Comparison of ENCODE assay signal across 16 cellular contexts in genomic region chr12:125140239-125140917, GRCh38. TPM values are rescaled to one million over a fixed set of nuclear protein-coding genes. Genes with fewer than 3 reads are reported as not detected.
A peak's percentile ranks its signal among the peaks of the same experiment; 100 is the strongest.
DNase-seq lines count a peak whose midpoint lies in the region; ATAC-seq and TF ChIP-seq lines count a peak whose summit lies in the region.
"Had no signal": no experiment of that assay in that cellular context is flagged by ENCODE, and none has a peak within 500 bp of the region (broad histone marks: within the 10 kb centered on the region; RNA-seq: fewer than 3 reads in every experiment).

No MANE protein-coding gene starts in this region.

- no peak overlapping the region for H2AFZ ChIP-seq in fibroblast of lung (ENCODE audit: low read length)

- H3K36me3 ChIP-seq in fibroblast of lung (ENCODE audit: control insufficient read depth, insufficient read depth, low read length) (peaks cover 6% of the 10 kb centered on the region), skeletal muscle satellite cell (ENCODE audit: insufficient read depth, low read length) (peaks cover 8% of the 10 kb centered on the region)

- H3K4me2 ChIP-seq in fibroblast of lung (ENCODE audit: extremely low read depth, insufficient read depth, low read length) = peak overlapping the region; percentile 19
- H3K4me2 ChIP-seq in skeletal muscle satellite cell (ENCODE audit: low read length) = peak overlapping the region; percentile 38

- H3K9me3 ChIP-seq in fibroblast of lung (ENCODE audit: control insufficient read depth, insufficient read depth, low read depth, low read length) (no peaks in the 10 kb centered on the region), skeletal muscle satellite cell (replicated peaks; ENCODE audit: low read length) (no peaks in the 10 kb centered on the region)

- no peak for ATAC-seq in HG03457 (IDR thresholded peaks at IDR 0.05; ENCODE audit: unreplicated experiment)
- ATAC-seq: CD8-positive, alpha-beta T cell had no signal

- H3K4me1 ChIP-seq in fibroblast of lung (ENCODE audit: control insufficient read depth, extremely low read depth, insufficient read depth, low read length) (peaks cover 6% of the 10 kb centered on the region), skeletal muscle satellite cell (ENCODE audit: control insufficient read depth, insufficient read depth, low read length) (peaks cover 27% of the 10 kb centered on the region)

- H3K27ac ChIP-seq in fibroblast of lung (ENCODE audit: insufficient read depth, low read length) = peak overlapping the region; percentile 39

- no peak for TF ChIP-seq CTCF in fibroblast of lung (conservative IDR thresholded peaks at IDR 0.05 in 1 of 2, IDR thresholded peaks at IDR 0.05 in 1 of 2; ENCODE audit: low read depth in 1 of 2, low read length in 2 of 2)

- peak; percentile 24 for DNase-seq in NCI-H2171 treated with DMSO at 0.1 percent for 48 hours (lab: John Stamatoyannopoulos, UW)
- no peak for DNase-seq in NCI-H2171 (lab: John Stamatoyannopoulos, UW)
- peak; percentile 17 for DNase-seq in RKO (ENCODE audit: low spot score)
- peak in 1 of 2 donors; percentile 59 for DNase-seq in fibroblast of lung (ENCODE audit: low read depth in 2 of 2)
- DNase-seq in Ammon's horn (ENCODE audit: low spot score) = no peak
- DNase-seq in cerebellar cortex (ENCODE audit: low spot score) = no peak
- DNase-seq: activated CD4-positive, CD25-positive, alpha-beta regulatory T cell; activated effector memory CD4-positive, alpha-beta T cell treated with Interleukin-2 at 50 U/mL for 16 hours; CD8-positive, alpha-beta T cell; cortex of kidney; NK-92 treated with Interleukin-12 subunit alpha and Interleukin-12 subunit beta, amount 100 ng/mL, for 24 hours; SIG-M5; T-helper 2 cell had no signal

- no peaks in the 10 kb centered on the region for H3K27me3 ChIP-seq in fibroblast of lung (ENCODE audit: control insufficient read depth, insufficient read depth, low read length)
- H3K27me3 ChIP-seq in skeletal muscle satellite cell (ENCODE audit: control insufficient read depth, insufficient read depth, low read length) = peaks cover 4% of the 10 kb centered on the region

- no peaks in the 10 kb centered on the region for H3K79me2 ChIP-seq in fibroblast of lung (ENCODE audit: control insufficient read depth, insufficient read depth, low read length)

- H4K20me1 ChIP-seq in fibroblast of lung (ENCODE audit: control insufficient read depth, extremely low read depth, insufficient read depth, low read length) = no peaks in the 10 kb centered on the region

- H3K4me3 ChIP-seq in fibroblast of lung (replicated peaks in 1 of 4; ENCODE audit: control extremely low read depth in 1 of 4, insufficient read depth in 1 of 4, low read depth in 3 of 4, low read length in 4 of 4) (no peak overlapping the region), skeletal muscle satellite cell (ENCODE audit: low read length) (no peak overlapping the region)

- H3K9ac ChIP-seq in fibroblast of lung (ENCODE audit: insufficient read depth, low read length) (no peak overlapping the region), skeletal muscle satellite cell (ENCODE audit: low read depth, low read length) (no peak overlapping the region)

RNA-seq across cellular contexts. Expression of gene TMEM132B, which starts 45.8 kb away (rescaled TPM):
- total RNA-seq in fibroblast of lung = 0.26 and 0.33 TPM in 2 replicates
- 0.20 and 0.42 TPM in 2 replicates for polyA plus RNA-seq in fibroblast of lung
- 0.28 and 0.75 TPM in 2 replicates for polyA plus RNA-seq in fibroblast of lung (2012)
- polyA minus RNA-seq in fibroblast of lung (ENCODE audit: low replicate concordance) = 0.04 and 1.9 TPM in 2 replicates
- total RNA-seq in skeletal muscle satellite cell (2012; rRNA removed) = 2.8 and 7.9 TPM in 2 replicates
- total RNA-seq: CD8-positive, alpha-beta T cell; epithelial cell of proximal tubule had no signal

Comparison
In these comparisons a context has a peak if more than half of its experiments do, and no peak if none do; other contexts are left out.
1. DNase-seq: peak in NCI-H2171 treated with DMSO at 0.1 percent for 48 hours (single experiment) and RKO (single experiment); none in NCI-H2171 (single experiment), Ammon's horn (single experiment) and cerebellar cortex (single experiment).